In the genomic region with DNA sequence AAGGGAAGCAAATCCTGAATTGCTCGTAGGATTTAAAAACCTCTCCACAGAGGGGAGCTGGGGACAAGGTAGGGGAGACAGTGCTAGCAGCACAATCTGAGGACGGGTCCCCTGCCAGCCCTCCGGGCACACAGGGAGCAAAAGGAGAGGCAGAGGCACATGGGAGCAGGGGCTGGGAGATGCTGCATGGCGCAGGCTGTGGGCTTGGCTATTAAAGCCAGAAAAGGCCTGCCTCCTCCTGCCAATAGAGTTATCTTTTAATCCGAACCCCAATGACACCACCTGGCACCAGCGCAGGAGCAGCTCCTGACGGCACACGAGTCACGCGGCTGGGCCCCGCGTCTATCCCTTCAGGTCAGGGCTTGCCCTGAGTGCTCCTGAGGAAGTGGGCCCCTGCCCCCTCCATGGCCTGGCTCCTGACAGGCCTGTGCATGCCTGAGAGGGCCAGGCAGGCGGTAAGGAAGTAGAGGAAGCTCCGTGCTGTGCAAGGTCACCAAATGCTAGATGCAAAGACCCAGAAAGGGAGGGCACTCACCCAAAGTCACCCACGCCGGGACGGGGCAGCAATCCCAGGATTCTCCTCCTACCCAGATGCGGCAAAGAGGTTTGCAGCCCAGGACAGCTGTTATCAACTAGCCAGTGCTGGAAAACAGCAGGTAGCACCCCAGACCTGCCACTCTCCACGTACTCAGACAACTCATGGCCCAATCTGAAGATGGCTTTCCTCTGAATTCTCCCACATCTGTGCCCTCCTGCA, we compare ENCODE assay signal across 8 cellular contexts. TPM values are rescaled to one million over a fixed set of nuclear protein-coding genes. Genes with fewer than 3 reads are reported as not detected.
A peak's percentile ranks its signal among the peaks of the same experiment; 100 is the strongest.
DNase-seq lines count a peak whose midpoint lies in the region; ATAC-seq, FAIRE-seq and TF ChIP-seq lines count a peak whose summit lies in the region.

No MANE protein-coding gene starts in this region.

- H3K4me3 ChIP-seq in coronary artery, result no peak overlapping the region

- ATAC-seq in Right ventricle myocardium inferior (peak; percentile 18), GM21515 (IDR thresholded peaks at IDR 0.05; ENCODE audit: unreplicated experiment) (no peak)

- TF ChIP-seq CTCF in coronary artery (IDR thresholded peaks at IDR 0.05), result no peak

- no peak overlapping the region for H3K27ac ChIP-seq in coronary artery

- DNase-seq in Right ventricle myocardium inferior (ENCODE audit: missing footprints) (no peak), cardiac septum (ENCODE audit: low spot score) (no peak), RCC 7860 (ENCODE audit: low spot score) (peak; percentile 49), iris pigment epithelial cell (ENCODE audit: low read depth) (peak; percentile 14), ureter (ENCODE audit: low spot score) (peak; percentile 89), NCI-H2081 treated with DMSO at 0.1 percent for 48 hours (lab: John Stamatoyannopoulos, UW) (no peak), coronary artery (ENCODE audit: low spot score) (no peak)

- intact Hi-C loops in Right ventricle myocardium inferior (cut with DNase I), result no loop called here
- intact Hi-C loops in cardiac septum (cut with DNase I), result no loop called here

- no peak for FAIRE-seq in RCC 7860 (lab: Jason Lieb, UNC)

RNA-seq across cellular contexts. Expression of gene DLG5, which starts 28.1 kb away (rescaled TPM):
- total RNA-seq in Right ventricle myocardium inferior (8.9 TPM), cardiac septum (19.5 TPM), ureter (75.7 TPM)

Comparison
In these comparisons a context has a peak if more than half of its experiments do, and no peak if none do; other contexts are left out.
1. DNase-seq: peak in RCC 7860 (single experiment), iris pigment epithelial cell (single experiment) and ureter (single experiment); none in Right ventricle myocardium inferior (single experiment), cardiac septum (single experiment), NCI-H2081 treated with DMSO at 0.1 percent for 48 hours (single experiment) and coronary artery (single experiment).